In genomic region chr6:84052204-84052882, GRCh38 we compare ENCODE assay signal across 1 cellular context.
TF ChIP-seq lines count a peak whose summit lies in the region.

No MANE protein-coding gene starts in this region.

TF ChIP-seq in HEK293, 187 proteins besides CTCF, POLR2A, EP300 and RAD21 (continued from another document and continues in another):
- TF ChIP-seq ZNF426 (tag by site-specific recombination; IDR thresholded peaks at IDR 0.05) = no peak
- TF ChIP-seq GLIS1 (tag by site-specific recombination; IDR thresholded peaks at IDR 0.05) = peak; percentile 91
- no peak for TF ChIP-seq ZSCAN16 (tag by site-specific recombination; IDR thresholded peaks at IDR 0.05)
- TF ChIP-seq ZNF10 (tag by site-specific recombination; IDR thresholded peaks at IDR 0.05) = no peak
- no peak for TF ChIP-seq ZNF350 (tag by site-specific recombination; IDR thresholded peaks at IDR 0.05)
- TF ChIP-seq ZNF155 (tag by site-specific recombination; IDR thresholded peaks at IDR 0.05) = no peak
- no peak for TF ChIP-seq BCL11B (tag by site-specific recombination; IDR thresholded peaks at IDR 0.05; ENCODE audit: low read depth)
- no peak for TF ChIP-seq GFI1B (tag by site-specific recombination; IDR thresholded peaks at IDR 0.05)
- TF ChIP-seq ZNF214 (tag by site-specific recombination; IDR thresholded peaks at IDR 0.05; ENCODE audit: borderline replicate concordance) = no peak
- TF ChIP-seq PRDM6 (tag by site-specific recombination; IDR thresholded peaks at IDR 0.05) = no peak
- no peak for TF ChIP-seq INSM2 (tag by site-specific recombination; IDR thresholded peaks at IDR 0.05)
- no peak for TF ChIP-seq ZSCAN23 (tag by site-specific recombination; IDR thresholded peaks at IDR 0.05)
- TF ChIP-seq ZNF169 (tag by site-specific recombination; IDR thresholded peaks at IDR 0.05) = no peak
- no peak for TF ChIP-seq ZNF266 (tag by site-specific recombination; IDR thresholded peaks at IDR 0.05; ENCODE audit: low read depth)
- TF ChIP-seq ZBTB7A (tag by site-specific recombination; IDR thresholded peaks at IDR 0.05; ENCODE audit: low read depth) = no peak
- no peak for TF ChIP-seq KLF7 (tag by site-specific recombination; IDR thresholded peaks at IDR 0.05; ENCODE audit: borderline replicate concordance)
- TF ChIP-seq ZEB2 (tag by site-specific recombination; IDR thresholded peaks at IDR 0.05) = 0 out of 2 replicates have a peak, but pooled peaks have one; percentile 41
- no peak for TF ChIP-seq BCL11A (tag by site-specific recombination; IDR thresholded peaks at IDR 0.05; ENCODE audit: low read depth)
- TF ChIP-seq ZNF394 (tag by site-specific recombination; IDR thresholded peaks at IDR 0.05; ENCODE audit: borderline replicate concordance) = peak; percentile 76; the same call in 1 of the 2 replicates
- TF ChIP-seq ZIC2 (tag by site-specific recombination; IDR thresholded peaks at IDR 0.05) = peak; percentile 96
- TF ChIP-seq ZNF571 (tag by site-specific recombination; IDR thresholded peaks at IDR 0.05) = no peak
- no peak for TF ChIP-seq KLF9 (tag by site-specific recombination; IDR thresholded peaks at IDR 0.05; ENCODE audit: low read depth)
- no peak for TF ChIP-seq ZNF174 (tag by site-specific recombination; IDR thresholded peaks at IDR 0.05)
- TF ChIP-seq ZNF223 (tag by site-specific recombination; IDR thresholded peaks at IDR 0.05) = no peak
- TF ChIP-seq ZNF48 (tag by site-specific recombination; IDR thresholded peaks at IDR 0.05) = no peak
- no peak for TF ChIP-seq ZNF2 (tag by site-specific recombination; IDR thresholded peaks at IDR 0.05)
- TF ChIP-seq ZBTB6 (tag by site-specific recombination; IDR thresholded peaks at IDR 0.05) = no peak
- TF ChIP-seq, protein P1, sequence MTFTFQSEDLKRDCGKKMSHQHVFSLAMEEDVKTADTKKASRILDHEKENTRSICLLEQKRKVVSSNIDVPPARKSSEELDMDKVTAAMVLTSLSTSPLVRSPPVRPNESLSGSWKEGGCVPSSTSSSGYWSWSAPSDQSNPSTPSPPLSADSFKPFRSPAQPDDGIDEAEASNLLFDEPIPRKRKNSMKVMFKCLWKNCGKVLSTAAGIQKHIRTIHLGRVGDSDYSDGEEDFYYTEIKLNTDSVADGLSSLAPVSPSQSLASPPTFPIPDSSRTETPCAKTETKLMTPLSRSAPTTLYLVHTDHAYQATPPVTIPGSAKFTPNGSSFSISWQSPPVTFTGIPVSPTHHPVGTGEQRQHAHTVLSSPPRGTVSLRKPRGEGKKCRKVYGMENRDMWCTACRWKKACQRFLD (tag by site-specific recombination; IDR thresholded peaks at IDR 0.05) = no peak
- no peak for TF ChIP-seq ZNF792 (tag by site-specific recombination; IDR thresholded peaks at IDR 0.05)
- no peak for TF ChIP-seq ZNF114 (tag by site-specific recombination; IDR thresholded peaks at IDR 0.05)
- TF ChIP-seq ZNF366 (tag by site-specific recombination; conservative IDR thresholded peaks at IDR 0.05) = 0 out of 2 replicates have a peak, but pooled peaks have one; percentile 22
- no peak for TF ChIP-seq ZNF629 (tag by site-specific recombination; IDR thresholded peaks at IDR 0.05)
- peak; percentile 48 for TF ChIP-seq PRDM10 (tag by site-specific recombination; IDR thresholded peaks at IDR 0.05)
- TF ChIP-seq ZNF23 (tag by site-specific recombination; IDR thresholded peaks at IDR 0.05; ENCODE audit: borderline replicate concordance) = no peak
- TF ChIP-seq ZNF248 (tag by site-specific recombination; IDR thresholded peaks at IDR 0.05) = no peak
- TF ChIP-seq ZNF596 (tag by site-specific recombination; IDR thresholded peaks at IDR 0.05) = 0 out of 2 replicates have a peak, but pooled peaks have one; percentile 44
- TF ChIP-seq YY1 (tag by site-specific recombination; IDR thresholded peaks at IDR 0.05) = no peak
- no peak for TF ChIP-seq ZNF391 (tag by site-specific recombination; IDR thresholded peaks at IDR 0.05; ENCODE audit: borderline replicate concordance, low read depth)
- TF ChIP-seq KLF10 (tag by site-specific recombination; IDR thresholded peaks at IDR 0.05) = no peak
- TF ChIP-seq ZNF521 (tag by site-specific recombination; IDR thresholded peaks at IDR 0.05) = no peak
- no peak for TF ChIP-seq ZNF146 (tag by site-specific recombination; IDR thresholded peaks at IDR 0.05)
- no peak for TF ChIP-seq ZNF473 (tag by site-specific recombination; IDR thresholded peaks at IDR 0.05)
- no peak for TF ChIP-seq PRDM2 (tag by site-specific recombination; IDR thresholded peaks at IDR 0.05; ENCODE audit: borderline replicate concordance)
- TF ChIP-seq, protein P2, sequence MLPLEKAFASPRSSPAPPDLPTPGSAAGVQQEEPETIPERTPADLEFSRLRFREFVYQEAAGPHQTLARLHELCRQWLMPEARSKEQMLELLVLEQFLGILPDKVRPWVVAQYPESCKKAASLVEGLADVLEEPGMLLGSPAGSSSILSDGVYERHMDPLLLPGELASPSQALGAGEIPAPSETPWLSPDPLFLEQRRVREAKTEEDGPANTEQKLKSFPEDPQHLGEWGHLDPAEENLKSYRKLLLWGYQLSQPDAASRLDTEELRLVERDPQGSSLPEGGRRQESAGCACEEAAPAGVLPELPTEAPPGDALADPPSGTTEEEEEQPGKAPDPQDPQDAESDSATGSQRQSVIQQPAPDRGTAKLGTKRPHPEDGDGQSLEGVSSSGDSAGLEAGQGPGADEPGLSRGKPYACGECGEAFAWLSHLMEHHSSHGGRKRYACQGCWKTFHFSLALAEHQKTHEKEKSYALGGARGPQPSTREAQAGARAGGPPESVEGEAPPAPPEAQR (tag by site-specific recombination; IDR thresholded peaks at IDR 0.05) = no peak
- no peak; the same call in 1 of the 2 replicates for TF ChIP-seq SP2 (tag by site-specific recombination; IDR thresholded peaks at IDR 0.05)
- peak; percentile 71 for TF ChIP-seq OSR2 (tag by site-specific recombination; IDR thresholded peaks at IDR 0.05)
- TF ChIP-seq ZNF555 (tag by site-specific recombination; conservative IDR thresholded peaks at IDR 0.05) = no peak
- no peak for TF ChIP-seq ZNF558 (tag by site-specific recombination; IDR thresholded peaks at IDR 0.05)
- TF ChIP-seq MZF1 (tag by site-specific recombination; IDR thresholded peaks at IDR 0.05; ENCODE audit: borderline replicate concordance) = peak; percentile 54; the same call in 1 of the 2 replicates
- TF ChIP-seq ZNF548 (tag by site-specific recombination; IDR thresholded peaks at IDR 0.05) = no peak
- no peak for TF ChIP-seq SP3 (tag by site-specific recombination; IDR thresholded peaks at IDR 0.05)
- peak; percentile 75 for TF ChIP-seq GLIS2 (tag by site-specific recombination; IDR thresholded peaks at IDR 0.05)
- TF ChIP-seq ZNF664 (tag by site-specific recombination; IDR thresholded peaks at IDR 0.05) = no peak
- no peak for TF ChIP-seq REPIN1 (tag by site-specific recombination; IDR thresholded peaks at IDR 0.05; ENCODE audit: low read depth)
- TF ChIP-seq ZNF324 (tag by site-specific recombination; IDR thresholded peaks at IDR 0.05) = no peak
- TF ChIP-seq ZNF529 (tag by site-specific recombination; IDR thresholded peaks at IDR 0.05; ENCODE audit: insufficient replicate concordance) = no peak
- no peak for TF ChIP-seq ZNF416 (tag by site-specific recombination; IDR thresholded peaks at IDR 0.05)
- no peak for TF ChIP-seq ZNF660 (tag by site-specific recombination; IDR thresholded peaks at IDR 0.05)
- no peak for TF ChIP-seq MEIS1 (CRISPR knock-in tag; IDR thresholded peaks at IDR 0.05; ENCODE audit: borderline replicate concordance)
- peak; percentile 96 for TF ChIP-seq TRIM28 (IDR thresholded peaks at IDR 0.05; ENCODE audit: borderline replicate concordance, low read length)
